In the genomic region with DNA sequence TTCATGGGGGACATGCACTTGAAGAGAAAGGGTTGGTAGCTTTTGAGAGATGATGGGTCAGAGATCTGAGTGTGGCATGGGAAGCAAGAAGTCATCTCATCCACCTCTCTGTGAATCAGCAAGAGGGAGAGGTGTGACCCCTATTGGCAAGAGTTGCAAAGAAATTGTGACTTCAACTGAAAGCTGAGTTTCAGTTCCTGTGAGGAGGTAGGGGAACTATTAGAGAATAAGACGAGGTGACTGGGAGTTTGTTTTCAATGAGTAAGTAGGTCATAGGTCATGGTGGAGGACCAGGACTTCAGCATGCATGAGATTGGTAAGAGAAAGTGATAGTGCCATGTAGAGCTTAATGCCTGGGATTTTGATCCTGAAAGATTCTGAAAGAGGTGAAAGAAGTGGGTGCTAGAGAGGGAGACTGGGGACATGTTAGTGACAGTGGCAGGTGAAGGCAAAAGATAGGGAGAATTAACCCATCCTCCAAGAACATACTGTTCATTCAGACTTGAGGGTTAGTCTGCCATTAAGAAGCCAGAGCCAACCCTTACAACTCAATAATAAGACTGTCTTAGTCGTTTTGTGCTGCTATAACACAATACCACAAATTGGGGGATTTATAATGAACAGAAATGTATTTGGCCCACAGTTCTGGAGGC, we compare ENCODE assay signal across 9 cellular contexts.
DNase-seq lines count a peak whose midpoint lies in the region; ATAC-seq and TF ChIP-seq lines count a peak whose summit lies in the region.
"Had no signal": no experiment of that assay in that cellular context is flagged by ENCODE, and none has a peak within 500 bp of the region (broad histone marks: within the 10 kb centered on the region; RNA-seq: fewer than 3 reads in every experiment).

No MANE protein-coding gene starts in this region.

- peaks cover 10% of the 10 kb centered on the region for H3K4me1 ChIP-seq in endodermal cell (ENCODE audit: control insufficient read depth, insufficient read depth, low read length)

- no peaks in the 10 kb centered on the region for H3K9me3 ChIP-seq in endodermal cell (ENCODE audit: control insufficient read depth, low read length)
- H3K9me3 ChIP-seq: upper lobe of left lung had no signal

- 29 to 69% methylated on average over 1 to 2 of the region's 2 CpGs for WGBS in endodermal cell (ENCODE audit: insufficient coverage in 1 of 2, insufficient read length in 1 of 2), 2 experiments

- H3K27me3 ChIP-seq in endodermal cell (ENCODE audit: control insufficient read depth, insufficient read depth, low read length, poor library complexity, severe bottlenecking) = peaks cover 53% of the 10 kb centered on the region
- H3K27me3 ChIP-seq: upper lobe of left lung had no signal

- in situ Hi-C loops in GM13977 (cut with MboI; ENCODE audit: low pct_unique_long_range_greater_than_20kb, low sequenced_read_pairs, unreplicated experiment) = no loop called here

- peaks cover 11% of the 10 kb centered on the region for H3K4me1 Mint-ChIP-seq in endodermal cell
- H3K4me1 Mint-ChIP-seq in activated T-helper 2 cell treated with anti-CD3 and anti-CD28 coated beads, Interferon-gamma antibody, Interleukin-2, Interleukin-4, amounts not matched to agents 10 μg/mL and 5 μg/mL and 100 μg/mL, durations not matched to agents 14 hours and 24 hours and 36 hours (ENCODE audit: low read depth) = no peaks in the 10 kb centered on the region

- no peaks in the 10 kb centered on the region for H3K9me3 Mint-ChIP-seq in endodermal cell
- H3K9me3 Mint-ChIP-seq in activated T-helper 2 cell treated with anti-CD3 and anti-CD28 coated beads, Interferon-gamma antibody, Interleukin-2, Interleukin-4, amounts not matched to agents 10 μg/mL and 5 μg/mL and 100 μg/mL, durations not matched to agents 14 hours and 24 hours and 36 hours = no peaks in the 10 kb centered on the region

- no peak overlapping the region for H3K9ac ChIP-seq in endodermal cell (ENCODE audit: extremely low read depth, low read length, poor library complexity, severe bottlenecking)

- peak; percentile 39 for DNase-seq in AG08395 (ENCODE audit: low spot score)
- DNase-seq in GM13977 (ENCODE audit: low spot score) = peak; percentile 67
- peak; percentile 83 for DNase-seq in MV-4-11 (lab: John Stamatoyannopoulos, UW)
- peak; percentile 67 for DNase-seq in endodermal cell
- DNase-seq in pulmonary artery endothelial cell (ENCODE audit: low read depth, low spot score) = peak; percentile 29
- no peak for DNase-seq in NCI-H510A (lab: John Stamatoyannopoulos, UW)
- no peak for DNase-seq in activated T-helper 2 cell treated with anti-CD3 and anti-CD28 coated beads, Interferon-gamma antibody, Interleukin-2, Interleukin-4, amounts not matched to agents 10 μg/mL and 5 μg/mL and 100 μg/mL, durations not matched to agents 14 hours and 24 hours and 36 hours (ENCODE audit: low spot score)
- DNase-seq: upper lobe of left lung had no signal

- H3K4me3 Mint-ChIP-seq in endodermal cell = no peak overlapping the region
- H3K4me3 Mint-ChIP-seq in activated T-helper 2 cell treated with anti-CD3 and anti-CD28 coated beads, Interferon-gamma antibody, Interleukin-2, Interleukin-4, amounts not matched to agents 10 μg/mL and 5 μg/mL and 100 μg/mL, durations not matched to agents 14 hours and 24 hours and 36 hours (ENCODE audit: low read depth) = no peak overlapping the region

- no peaks in the 10 kb centered on the region for H3K36me3 ChIP-seq in endodermal cell (ENCODE audit: control insufficient read depth, insufficient read depth, low read length)
- H3K36me3 ChIP-seq: upper lobe of left lung had no signal

- no peak overlapping the region for H3K4me3 ChIP-seq in endodermal cell (ENCODE audit: low read length)
- H3K4me3 ChIP-seq: upper lobe of left lung had no signal

- H3K27ac Mint-ChIP-seq in endodermal cell = no peak overlapping the region
- no peak overlapping the region for H3K27ac Mint-ChIP-seq in activated T-helper 2 cell treated with anti-CD3 and anti-CD28 coated beads, Interferon-gamma antibody, Interleukin-2, Interleukin-4, amounts not matched to agents 10 μg/mL and 5 μg/mL and 100 μg/mL, durations not matched to agents 14 hours and 24 hours and 36 hours

- ATAC-seq in HG02571 (IDR thresholded peaks at IDR 0.05; ENCODE audit: unreplicated experiment) = peak; percentile 98

- no peak overlapping the region for H3K27ac ChIP-seq in endodermal cell (ENCODE audit: low read depth, low read length)
- H3K27ac ChIP-seq: upper lobe of left lung had no signal

- peaks cover 14% of the 10 kb centered on the region for H3K27me3 Mint-ChIP-seq in endodermal cell (ENCODE audit: insufficient read depth)
- peaks cover 2% of the 10 kb centered on the region for H3K27me3 Mint-ChIP-seq in activated T-helper 2 cell treated with anti-CD3 and anti-CD28 coated beads, Interferon-gamma antibody, Interleukin-2, Interleukin-4, amounts not matched to agents 10 μg/mL and 5 μg/mL and 100 μg/mL, durations not matched to agents 14 hours and 24 hours and 36 hours (ENCODE audit: low read depth)

- intact Hi-C loops in activated T-helper 2 cell treated with anti-CD3 and anti-CD28 coated beads, Interferon-gamma antibody, Interleukin-2, Interleukin-4, amounts not matched to agents 10 μg/mL and 5 μg/mL and 100 μg/mL, durations not matched to agents 14 hours and 24 hours and 36 hours (cut with micrococcal nuclease) = loop anchor here (1.0 to 5.0 kb wide), 3 partner anchors 14 to 195 kb away; a partner anchor contains a TSS

- TF ChIP-seq CTCF in GM13977 (IDR thresholded peaks at IDR 0.05; ENCODE audit: extremely low read depth, insufficient read depth, missing control alignments) (peak; percentile 65), endodermal cell (conservative IDR thresholded peaks at IDR 0.05) (peak; percentile 78)

- no peaks in the 10 kb centered on the region for H3K36me3 Mint-ChIP-seq in endodermal cell (ENCODE audit: low read depth)
- no peaks in the 10 kb centered on the region for H3K36me3 Mint-ChIP-seq in activated T-helper 2 cell treated with anti-CD3 and anti-CD28 coated beads, Interferon-gamma antibody, Interleukin-2, Interleukin-4, amounts not matched to agents 10 μg/mL and 5 μg/mL and 100 μg/mL, durations not matched to agents 14 hours and 24 hours and 36 hours (ENCODE audit: low read depth)

Comparison
In these comparisons a context has a peak if more than half of its experiments do, and no peak if none do; other contexts are left out.
1. DNase-seq: peak in AG08395 (single experiment), GM13977 (single experiment), MV-4-11 (single experiment), endodermal cell (single experiment) and pulmonary artery endothelial cell (single experiment); none in NCI-H510A (single experiment) and activated T-helper 2 cell treated with anti-CD3 and anti-CD28 coated beads, Interferon-gamma antibody, Interleukin-2, Interleukin-4, amounts not matched to agents 10 μg/mL and 5 μg/mL and 100 μg/mL, durations not matched to agents 14 hours and 24 hours and 36 hours (single experiment).